In genomic region chr7:125908714-125909113, GRCh38 we compare ENCODE assay signal across 21 cellular contexts.
"Had no signal": no experiment of that assay in that cellular context is flagged by ENCODE, and none has a peak within 500 bp of the region (broad histone marks: within the 10 kb centered on the region; RNA-seq: fewer than 3 reads in every experiment).

No MANE protein-coding gene starts in this region.

- H3K36me3 ChIP-seq: gastroesophageal sphincter, ovary, prostate gland, vagina had no signal

- H3K27me3 ChIP-seq: gastroesophageal sphincter, ovary, testis, vagina had no signal

- ATAC-seq: activated T-cell treated with anti-CD3 and anti-CD28 coated beads, Interleukin-2, amount 50 U/mL, for 72 hours; gastroesophageal sphincter; left ventricle myocardium superior; natural killer cell had no signal

- DNase-seq: activated CD4-positive, alpha-beta memory T cell treated with anti-CD3 and anti-CD28 coated beads, Interleukin-2, amount 10 ng/mL, durations not matched to agents 7 days and 5 days; activated CD4-positive, alpha-beta T cell treated with anti-CD3 and anti-CD28 coated beads for 48 hours; activated effector memory CD4-positive, alpha-beta T cell treated with Interleukin-2 at 50 U/mL for 16 hours; activated naive CD4-positive, alpha-beta T cell treated with anti-CD3 and anti-CD28 coated beads for 36 hours; activated T-cell treated with anti-CD3 and anti-CD28 coated beads, Interleukin-2, amount 50 U/mL, for 72 hours; amygdala; cortex of kidney; head of caudate nucleus; hypothalamus; left ventricle myocardium superior; mammary epithelial cell; midbrain; natural killer cell; ovary; stimulated activated CD4-positive, alpha-beta T cell treated with anti-CD3 and anti-CD28 coated beads, Interleukin-4, amount 100 ng/mL, for 1 hour; stimulated activated naive CD4-positive, alpha-beta T cell; testis had no signal

- H3K4me1 ChIP-seq: gastroesophageal sphincter, prostate gland, testis, vagina had no signal

- H3K9me3 ChIP-seq: gastroesophageal sphincter, ovary, prostate gland, testis, vagina had no signal

- H3K27ac ChIP-seq: epithelial cell of prostate, gastroesophageal sphincter, ovary, prostate gland, testis, vagina had no signal

- H3K4me3 ChIP-seq: gastroesophageal sphincter, ovary, prostate gland, testis, vagina had no signal
